ENCODE assay signal across 9 cellular contexts in the genomic region with DNA sequence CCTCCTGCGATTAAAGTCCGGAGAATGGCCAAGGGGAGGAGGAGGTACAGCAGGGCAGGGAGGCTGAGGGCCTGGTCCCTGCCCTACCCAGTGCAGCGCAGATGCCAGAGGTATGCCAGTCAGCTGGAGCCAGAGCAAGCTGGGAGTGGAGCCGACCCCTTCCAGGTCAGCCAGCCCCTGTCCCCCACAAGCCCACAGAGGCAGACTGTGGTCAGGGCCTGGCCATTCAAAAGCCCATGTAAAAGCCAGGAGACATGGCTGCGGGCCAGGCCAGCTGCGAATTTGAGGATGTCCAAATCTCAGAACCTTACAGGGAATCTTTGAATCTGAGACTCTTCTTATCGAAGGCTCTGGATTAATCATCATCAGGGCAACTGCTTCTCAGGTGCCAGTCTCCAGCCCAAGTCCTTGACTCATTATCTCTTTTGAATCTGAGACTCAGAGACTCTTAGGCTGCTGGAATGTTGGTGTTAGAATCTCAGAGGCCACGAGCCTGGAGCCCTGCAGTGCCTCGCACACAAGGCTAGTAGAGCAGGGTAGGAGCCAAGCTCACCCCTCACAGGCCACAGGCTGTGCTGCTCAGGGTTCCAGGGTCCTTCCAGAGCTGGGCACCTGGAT. TPM values are rescaled to one million over a fixed set of nuclear protein-coding genes. Genes with fewer than 3 reads are reported as not detected.
DNase-seq lines count a peak whose midpoint lies in the region; ATAC-seq and FAIRE-seq lines count a peak whose summit lies in the region.
"Had no signal": no experiment of that assay in that cellular context is flagged by ENCODE, and none has a peak within 500 bp of the region (broad histone marks: within the 10 kb centered on the region; RNA-seq: fewer than 3 reads in every experiment).

No MANE protein-coding gene starts in this region.

- H3K27me3 Mint-ChIP-seq in activated naive CD4-positive, alpha-beta T cell treated with anti-CD3 and anti-CD28 coated beads for 36 hours (ENCODE audit: low read depth) = no peaks in the 10 kb centered on the region

- H3K27ac ChIP-seq in neuronal stem cell (replicated peaks; ENCODE audit: low read length) = peak overlapping the region; percentile 68

- no peaks in the 10 kb centered on the region for H3K27me3 ChIP-seq in neuronal stem cell (ENCODE audit: control insufficient read depth in 3 of 3, insufficient read depth in 3 of 3, low read depth in 1 of 3, low read length in 3 of 3)

- no peak overlapping the region for H3K27ac Mint-ChIP-seq in activated naive CD4-positive, alpha-beta T cell treated with anti-CD3 and anti-CD28 coated beads for 36 hours

- no peak overlapping the region for H3K23ac ChIP-seq in neuronal stem cell (ENCODE audit: low read depth, low read length, poor library complexity)

- H2AK5ac ChIP-seq in neuronal stem cell (ENCODE audit: low read depth, low read length) = peak overlapping the region; percentile 56

- no peak overlapping the region for H3K4me3 Mint-ChIP-seq in activated naive CD4-positive, alpha-beta T cell treated with anti-CD3 and anti-CD28 coated beads for 36 hours

- CTCF ChIA-PET in activated naive CD4-positive, alpha-beta T cell treated with anti-CD3 and anti-CD28 coated beads for 36 hours (lab: Charles Lee) = interaction anchor here (4.3 kb wide), 1 partner anchor 32 kb away, joined by 26 read pairs; no protein-coding TSS in a partner anchor

- H4K8ac ChIP-seq in neuronal stem cell (ENCODE audit: low read depth, low read length) = peak overlapping the region; percentile 43

- no peaks in the 10 kb centered on the region for H3K9me3 Mint-ChIP-seq in activated naive CD4-positive, alpha-beta T cell treated with anti-CD3 and anti-CD28 coated beads for 36 hours

- H3K36me3 ChIP-seq in neuronal stem cell (replicated peaks in 1 of 2; ENCODE audit: control insufficient read depth in 2 of 2, insufficient read depth in 2 of 2, low read length in 2 of 2) = no peaks in the 10 kb centered on the region

- no peaks in the 10 kb centered on the region for H3K36me3 Mint-ChIP-seq in activated naive CD4-positive, alpha-beta T cell treated with anti-CD3 and anti-CD28 coated beads for 36 hours (ENCODE audit: low read depth)

- H3K4me3 ChIP-seq in neuronal stem cell (ENCODE audit: low read length in 2 of 2) = peak overlapping the region in 1 of 2 donors; percentile 35

- no peak overlapping the region for H4K91ac ChIP-seq in neuronal stem cell (ENCODE audit: low read depth, low read length, poor library complexity)

- H3K14ac ChIP-seq in neuronal stem cell (ENCODE audit: low read length) = peak overlapping the region; percentile 21

- peak; percentile 86 for FAIRE-seq in RCC 7860 (lab: Jason Lieb, UNC)
- FAIRE-seq: D721Med had no signal

- intact Hi-C loops in activated naive CD4-positive, alpha-beta T cell treated with anti-CD3 and anti-CD28 coated beads for 36 hours (cut with micrococcal nuclease) = no loop called here

- H3K9me3 ChIP-seq in neuronal stem cell (replicated peaks in 1 of 2; ENCODE audit: control insufficient read depth in 2 of 2, insufficient read depth in 1 of 2, low read depth in 1 of 2, low read length in 2 of 2) = no peaks in the 10 kb centered on the region

- peaks cover 4 to 7% of the 10 kb centered on the region in 2 donors for H3K4me1 ChIP-seq in neuronal stem cell (ENCODE audit: control insufficient read depth in 2 of 2, insufficient read depth in 1 of 2, low read depth in 1 of 2, low read length in 2 of 2)

- no peak overlapping the region for H2BK120ac ChIP-seq in neuronal stem cell (ENCODE audit: low read depth, low read length)

- no CpG with 5 or more reads among the region's 9 CpGs for WGBS in neuronal stem cell (ENCODE audit: extremely low coverage in 2 of 2, insufficient read length in 2 of 2, insufficient replicate concordance in 1 of 2), 2 donors

- H3K18ac ChIP-seq in neuronal stem cell (ENCODE audit: low read length) = peak overlapping the region; percentile 85

- H3K4me2 ChIP-seq in neuronal stem cell (ENCODE audit: insufficient read depth, low read length, poor library complexity, severe bottlenecking) = peak overlapping the region; percentile 33

- no peak overlapping the region for H2BK15ac ChIP-seq in neuronal stem cell (ENCODE audit: low read length)

- H3K79me1 ChIP-seq in neuronal stem cell (ENCODE audit: low read depth, low read length) = no peaks in the 10 kb centered on the region

- H2BK12ac ChIP-seq in neuronal stem cell (ENCODE audit: low read length) = peak overlapping the region; percentile 41

- ATAC-seq in HG02840 (IDR thresholded peaks at IDR 0.05; ENCODE audit: low FRiP score, unreplicated experiment) (no peak), HG02885 (IDR thresholded peaks at IDR 0.05; ENCODE audit: poor library complexity, unreplicated experiment) (no peak)

- peak; percentile 31 for DNase-seq in AG08395 (ENCODE audit: low spot score)
- peak; percentile 66 for DNase-seq in RCC 7860 (ENCODE audit: low spot score)
- peak; percentile 20 for DNase-seq in fibroblast of gingiva (ENCODE audit: low read depth)
- no peak for DNase-seq in neuronal stem cell (ENCODE audit: low spot score)
- no peak for DNase-seq in stimulated activated CD4-positive, alpha-beta T cell treated with anti-CD3 and anti-CD28 coated beads, Interleukin-4, amount 100 ng/mL, for 1 hour
- DNase-seq in activated naive CD4-positive, alpha-beta T cell treated with anti-CD3 and anti-CD28 coated beads for 36 hours = no peak

- peak overlapping the region; percentile 82 for H2AFZ ChIP-seq in neuronal stem cell (ENCODE audit: low read length)

- no peak overlapping the region for H3K4ac ChIP-seq in neuronal stem cell (ENCODE audit: low read length)

- peak overlapping the region; percentile 39 for H2BK5ac ChIP-seq in neuronal stem cell (ENCODE audit: low read length)

- peak overlapping the region; percentile 70 for H3K9ac ChIP-seq in neuronal stem cell (ENCODE audit: low read depth, low read length, poor library complexity)

- H3K4me1 Mint-ChIP-seq in activated naive CD4-positive, alpha-beta T cell treated with anti-CD3 and anti-CD28 coated beads for 36 hours (ENCODE audit: low read depth) = peaks cover 5% of the 10 kb centered on the region

RNA-seq across cellular contexts. Expression of a gene that starts 0.6 kb away (rescaled TPM):
- polyA plus RNA-seq in neuronal stem cell (2013, experiment 1 of 2) = 12.5 TPM
- 13.1 TPM for polyA plus RNA-seq in neuronal stem cell (2013, experiment 2 of 2)
- under 1 TPM; 0.20 to 0.48 TPM for total RNA-seq in activated naive CD4-positive, alpha-beta T cell treated with anti-CD3 and anti-CD28 coated beads for 36 hours

RNA-seq across cellular contexts. Expression of a gene that starts 55.8 kb away (rescaled TPM):
- polyA plus RNA-seq in neuronal stem cell (2013, experiment 1 of 2) = 28.9 TPM
- 27.2 TPM for polyA plus RNA-seq in neuronal stem cell (2013, experiment 2 of 2)
- 10 to 100 TPM; 67.4 to 68.2 TPM for total RNA-seq in activated naive CD4-positive, alpha-beta T cell treated with anti-CD3 and anti-CD28 coated beads for 36 hours

Comparison
In these comparisons a context has a peak if more than half of its experiments do, and no peak if none do; other contexts are left out.
1. DNase-seq: peak in AG08395 (single experiment), RCC 7860 (single experiment) and fibroblast of gingiva (single experiment); none in neuronal stem cell (single experiment), stimulated activated CD4-positive, alpha-beta T cell treated with anti-CD3 and anti-CD28 coated beads, Interleukin-4, amount 100 ng/mL, for 1 hour (single experiment) and activated naive CD4-positive, alpha-beta T cell treated with anti-CD3 and anti-CD28 coated beads for 36 hours (single experiment).